In genomic region chr4:48970471-48970921, GRCh38 we compare ENCODE assay signal across 16 cellular contexts. TPM values are rescaled to one million over a fixed set of nuclear protein-coding genes. Genes with fewer than 3 reads are reported as not detected.
DNase-seq lines count a peak whose midpoint lies in the region; ATAC-seq and TF ChIP-seq lines count a peak whose summit lies in the region.
"Had no signal": no experiment of that assay in that cellular context is flagged by ENCODE, and none has a peak within 500 bp of the region (broad histone marks: within the 10 kb centered on the region; RNA-seq: fewer than 3 reads in every experiment).

No MANE protein-coding gene starts in this region.

- H3K27ac ChIP-seq in aorta (ENCODE audit: low read depth in 1 of 2, low read length in 2 of 2), result no peak overlapping the region
- H3K27ac ChIP-seq: psoas muscle, thoracic aorta had no signal

- POLR2A ChIA-PET in Caco-2 (lab: Charles Lee), result no interaction called here

- H3K27me3 ChIP-seq in aorta (ENCODE audit: control insufficient read depth in 1 of 2, insufficient read depth in 2 of 2, low read length in 1 of 2), result no peaks in the 10 kb centered on the region
- no peaks in the 10 kb centered on the region for H3K27me3 ChIP-seq in Caco-2 (replicated peaks; ENCODE audit: control insufficient read depth, insufficient read depth, low read length)

- H3K9me3 ChIP-seq in aorta (ENCODE audit: control insufficient read depth, low read length) (no peaks in the 10 kb centered on the region), Caco-2 (no peaks in the 10 kb centered on the region)
- H3K9me3 ChIP-seq: psoas muscle, thoracic aorta had no signal

- BruUV-seq in Calu3 (replicated peaks; lab: Mats Ljungman, UMichigan) (no TSS peak), Caco-2 (replicated peaks; lab: Mats Ljungman, UMichigan) (no TSS peak)

- peak; percentile 36 for ATAC-seq in HG03432 (IDR thresholded peaks at IDR 0.05; ENCODE audit: unreplicated experiment)
- ATAC-seq in activated T-helper 17 cell treated with anti-CD3 and anti-CD28 coated beads, Interleukin-2, amount 50 U/mL, for 72 hours (replicated peaks), result peak; percentile 32
- no peak for ATAC-seq in aorta (ENCODE audit: low FRiP score)
- ATAC-seq in GM19395 (IDR thresholded peaks at IDR 0.05; ENCODE audit: unreplicated experiment), result no peak
- ATAC-seq: psoas muscle had no signal

- H3K4me1 ChIP-seq in aorta (ENCODE audit: control insufficient read depth in 1 of 2, insufficient read depth in 2 of 2, low read length in 2 of 2) (no peaks in the 10 kb centered on the region), Caco-2 (no peaks in the 10 kb centered on the region)
- H3K4me1 ChIP-seq: psoas muscle had no signal

- H3K27ac Mint-ChIP-seq in Calu3 (ENCODE audit: unreplicated experiment) (peak overlapping the region; percentile 66), Caco-2 (ENCODE audit: unreplicated experiment) (no peak overlapping the region)
- H3K27ac Mint-ChIP-seq in activated T-helper 17 cell treated with anti-CD3 and anti-CD28 coated beads, Interleukin-2, amount 50 U/mL, for 72 hours, result no peak overlapping the region
- H3K27ac Mint-ChIP-seq in activated T-cell treated with anti-CD3 and anti-CD28 coated beads, Interleukin-2, amount 50 U/mL, for 24 hours, result no peak overlapping the region
- H3K27ac Mint-ChIP-seq: activated T-helper 1 cell treated with anti-CD3 and anti-CD28 coated beads, Interleukin-12 subunit alpha, Interleukin-12 subunit beta, Interleukin-2, Interleukin-4 antibody, amounts not matched to agents 30 ng/mL and 10 ng/mL and 1 ng/mL, durations not matched to agents 14 hours and 24 hours and 36 hours; mesothelial cell of epicardium had no signal

- no peaks in the 10 kb centered on the region for H3K36me3 ChIP-seq in aorta (ENCODE audit: control insufficient read depth in 1 of 2, insufficient read depth in 2 of 2, low read length in 1 of 2)
- H3K36me3 ChIP-seq in Caco-2 (ENCODE audit: control insufficient read depth, insufficient read depth, low read length), result no peaks in the 10 kb centered on the region
- H3K36me3 ChIP-seq: thoracic aorta had no signal

- H3K9me3 Mint-ChIP-seq in Calu3 (ENCODE audit: low read depth, unreplicated experiment), result peaks cover 2% of the 10 kb centered on the region
- no peaks in the 10 kb centered on the region for H3K9me3 Mint-ChIP-seq in activated T-helper 17 cell treated with anti-CD3 and anti-CD28 coated beads, Interleukin-2, amount 50 U/mL, for 72 hours
- H3K9me3 Mint-ChIP-seq in Caco-2 (ENCODE audit: unreplicated experiment), result no peaks in the 10 kb centered on the region
- H3K9me3 Mint-ChIP-seq in activated T-cell treated with anti-CD3 and anti-CD28 coated beads, Interleukin-2, amount 50 U/mL, for 24 hours, result no peaks in the 10 kb centered on the region
- H3K9me3 Mint-ChIP-seq: activated T-helper 1 cell treated with anti-CD3 and anti-CD28 coated beads, Interleukin-12 subunit alpha, Interleukin-12 subunit beta, Interleukin-2, Interleukin-4 antibody, amounts not matched to agents 30 ng/mL and 10 ng/mL and 1 ng/mL, durations not matched to agents 14 hours and 24 hours and 36 hours; mesothelial cell of epicardium had no signal

- H3K27me3 Mint-ChIP-seq in Calu3 (ENCODE audit: unreplicated experiment), result peaks cover 7% of the 10 kb centered on the region
- H3K27me3 Mint-ChIP-seq in activated T-helper 17 cell treated with anti-CD3 and anti-CD28 coated beads, Interleukin-2, amount 50 U/mL, for 72 hours, result peaks cover 10% of the 10 kb centered on the region
- peaks cover 5% of the 10 kb centered on the region for H3K27me3 Mint-ChIP-seq in Caco-2 (ENCODE audit: insufficient read depth, unreplicated experiment)
- peaks cover 7% of the 10 kb centered on the region for H3K27me3 Mint-ChIP-seq in activated T-cell treated with anti-CD3 and anti-CD28 coated beads, Interleukin-2, amount 50 U/mL, for 24 hours

- H3K36me3 Mint-ChIP-seq in Calu3 (ENCODE audit: insufficient read depth, unreplicated experiment) (peaks cover 5% of the 10 kb centered on the region), Caco-2 (ENCODE audit: insufficient read depth, unreplicated experiment) (no peaks in the 10 kb centered on the region)
- no peaks in the 10 kb centered on the region for H3K36me3 Mint-ChIP-seq in activated T-helper 17 cell treated with anti-CD3 and anti-CD28 coated beads, Interleukin-2, amount 50 U/mL, for 72 hours (ENCODE audit: low read depth)
- no peaks in the 10 kb centered on the region for H3K36me3 Mint-ChIP-seq in activated T-cell treated with anti-CD3 and anti-CD28 coated beads, Interleukin-2, amount 50 U/mL, for 24 hours (ENCODE audit: low read depth)
- H3K36me3 Mint-ChIP-seq: mesothelial cell of epicardium had no signal

- intact Hi-C loops in Calu3 (cut with micrococcal nuclease; ENCODE audit: unreplicated experiment) (no loop called here), aorta (cut with DNase I) (no loop called here), Caco-2 (cut with micrococcal nuclease; ENCODE audit: unreplicated experiment) (no loop called here)

- DNase-seq in Calu3 (peak; percentile 6), kidney glomerular epithelial cell (lab: John Stamatoyannopoulos, UW) (peak; percentile 53), aorta (no peak), Caco-2 (no peak)
- no peak for DNase-seq in activated T-cell treated with anti-CD3 and anti-CD28 coated beads, Interleukin-2, amount 50 U/mL, for 24 hours
- DNase-seq: DMS79, NCI-H2029 treated with DMSO at 0.1 percent for 48 hours, psoas muscle had no signal

- no peak for TF ChIP-seq CTCF in Calu3 (IDR thresholded peaks at IDR 0.05; ENCODE audit: unreplicated experiment)
- TF ChIP-seq CTCF in Caco-2 (IDR thresholded peaks at IDR 0.05; ENCODE audit: insufficient read depth in 1 of 2, low read depth in 1 of 2, low read length in 1 of 2, severe bottlenecking in 1 of 2, unreplicated experiment in 1 of 2), result no peak

- H3K4me1 Mint-ChIP-seq in Calu3 (ENCODE audit: low read depth, unreplicated experiment), result peaks cover 9% of the 10 kb centered on the region
- no peaks in the 10 kb centered on the region for H3K4me1 Mint-ChIP-seq in activated T-helper 17 cell treated with anti-CD3 and anti-CD28 coated beads, Interleukin-2, amount 50 U/mL, for 72 hours
- no peaks in the 10 kb centered on the region for H3K4me1 Mint-ChIP-seq in Caco-2 (ENCODE audit: low read depth, unreplicated experiment)
- peaks cover 7% of the 10 kb centered on the region for H3K4me1 Mint-ChIP-seq in activated T-cell treated with anti-CD3 and anti-CD28 coated beads, Interleukin-2, amount 50 U/mL, for 24 hours (ENCODE audit: low read depth)

- H3K4me3 Mint-ChIP-seq in Calu3 (ENCODE audit: low read depth, unreplicated experiment) (no peak overlapping the region), Caco-2 (ENCODE audit: unreplicated experiment) (no peak overlapping the region)
- no peak overlapping the region for H3K4me3 Mint-ChIP-seq in activated T-helper 17 cell treated with anti-CD3 and anti-CD28 coated beads, Interleukin-2, amount 50 U/mL, for 72 hours
- H3K4me3 Mint-ChIP-seq in activated T-cell treated with anti-CD3 and anti-CD28 coated beads, Interleukin-2, amount 50 U/mL, for 24 hours, result no peak overlapping the region
- H3K4me3 Mint-ChIP-seq: activated T-helper 1 cell treated with anti-CD3 and anti-CD28 coated beads, Interleukin-12 subunit alpha, Interleukin-12 subunit beta, Interleukin-2, Interleukin-4 antibody, amounts not matched to agents 30 ng/mL and 10 ng/mL and 1 ng/mL, durations not matched to agents 14 hours and 24 hours and 36 hours; mesothelial cell of epicardium had no signal

- H3K4me3 ChIP-seq in aorta (ENCODE audit: low read length in 2 of 2) (no peak overlapping the region), Caco-2 (ENCODE audit: low read depth, low read length) (no peak overlapping the region)
- H3K4me3 ChIP-seq: psoas muscle, thoracic aorta had no signal

- WGBS in aorta, 2 donors, result 67 to 68% methylated on average over 3 of the region's 3 CpGs

- CTCF ChIA-PET in Calu3 (lab: Charles Lee), result no interaction called here
- CTCF ChIA-PET in Caco-2 (lab: Charles Lee), result no interaction called here

RNA-seq across cellular contexts. Expression of gene CWH43, which starts 15.6 kb away (rescaled TPM):
- total RNA-seq in Calu3 (2022) (not detected in 2 replicates), aorta (not detected), Caco-2 (2022) (not detected in 2 replicates)
- total RNA-seq in activated T-helper 17 cell treated with anti-CD3 and anti-CD28 coated beads, Interleukin-2, amount 50 U/mL, for 72 hours, result not detected
- polyA plus RNA-seq in aorta, result not detected
- total RNA-seq: activated T-helper 1 cell treated with anti-CD3 and anti-CD28 coated beads, Interleukin-12 subunit alpha, Interleukin-12 subunit beta, Interleukin-2, Interleukin-4 antibody, amounts not matched to agents 30 ng/mL and 10 ng/mL and 1 ng/mL, durations not matched to agents 14 hours and 24 hours and 36 hours; chondrocyte; mesothelial cell of epicardium; OCI-LY7; psoas muscle; thoracic aorta had no signal
- polyA plus RNA-seq: psoas muscle had no signal

Comparison
In these comparisons a context has a peak if more than half of its experiments do, and no peak if none do; other contexts are left out.
1. DNase-seq: peak in Calu3 (single experiment) and kidney glomerular epithelial cell (single experiment); none in aorta (0 of 2), Caco-2 (0 of 2) and activated T-cell treated with anti-CD3 and anti-CD28 coated beads, Interleukin-2, amount 50 U/mL, for 24 hours (single experiment).
2. ATAC-seq: peak in HG03432 (single experiment) and activated T-helper 17 cell treated with anti-CD3 and anti-CD28 coated beads, Interleukin-2, amount 50 U/mL, for 72 hours (single experiment); none in aorta (single experiment) and GM19395 (single experiment).